11 cellular contexts compared by ENCODE assay signal in the genomic region with DNA sequence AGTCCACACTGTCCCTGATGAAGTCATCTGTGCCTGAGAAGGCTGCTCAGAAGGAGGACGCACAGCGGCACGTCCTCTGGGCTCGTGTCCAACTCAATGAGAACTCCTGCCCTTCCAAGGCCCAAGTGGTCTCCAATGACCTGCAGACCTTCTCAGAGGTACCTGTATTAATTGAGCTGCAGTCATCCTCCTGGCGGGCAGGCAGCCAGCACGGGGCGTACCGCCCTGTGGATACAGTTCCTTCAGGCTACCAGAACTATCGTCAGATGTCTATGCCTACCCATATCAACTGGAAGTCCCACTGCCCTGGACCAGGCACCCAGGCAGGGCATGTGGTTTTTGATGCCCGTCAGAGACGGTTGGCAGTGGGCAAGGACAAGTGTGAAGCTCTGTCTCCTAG. TPM values are rescaled to one million over a fixed set of nuclear protein-coding genes. Genes with fewer than 3 reads are reported as not detected.
"Had no signal": no experiment of that assay in that cellular context is flagged by ENCODE, and none has a peak within 500 bp of the region (broad histone marks: within the 10 kb centered on the region; RNA-seq: fewer than 3 reads in every experiment).

No MANE protein-coding gene starts in this region.

- H3K4me3 ChIP-seq: GM23248, HAP-1 had no signal

- H3K36me3 ChIP-seq: HAP-1 had no signal

- H2AFZ ChIP-seq: GM23248 had no signal

- H3K27ac Mint-ChIP-seq: HFFc6, IgD-negative memory B cell had no signal

- H3K9ac ChIP-seq: GM23248 had no signal

- ATAC-seq: HCT116, HepG2 had no signal

- H3K27ac ChIP-seq: HL-60 had no signal

- H3K9me3 ChIP-seq: HAP-1 had no signal

- H3K27me3 Mint-ChIP-seq: IgD-negative memory B cell had no signal

- H3K4me3 Mint-ChIP-seq: HFFc6 had no signal

- DNase-seq: GM23248, GOT3, HFFc6 had no signal

- H3K36me3 Mint-ChIP-seq: IgD-negative memory B cell had no signal

- H3K9me3 Mint-ChIP-seq: HFFc6, IgD-negative memory B cell had no signal

RNA-seq across cellular contexts. Expression of gene SPEM3, which starts 3.6 kb away (rescaled TPM):
- total RNA-seq: GM23248, H4, H7, HepG2, HFFc6, HT1080 had no signal
- polyA plus RNA-seq: GM23248, HepG2, IgD-negative memory B cell had no signal

RNA-seq across cellular contexts. Expression of gene SPEM2, which starts 6.9 kb away (rescaled TPM):
- total RNA-seq: GM23248, H4, H7, HepG2, HFFc6, HT1080 had no signal
- polyA plus RNA-seq: GM23248, HepG2, IgD-negative memory B cell had no signal

RNA-seq across cellular contexts. Expression of gene FGF11, which starts 7.0 kb away (rescaled TPM):
- total RNA-seq: GM23248, H4 had no signal
- polyA plus RNA-seq: IgD-negative memory B cell had no signal

RNA-seq across cellular contexts. Expression of gene SPEM1, which starts 12.2 kb away (rescaled TPM):
- total RNA-seq: GM23248, H4, H7, HepG2, HFFc6, HT1080 had no signal
- polyA plus RNA-seq: GM23248, HepG2, IgD-negative memory B cell had no signal
